In genomic region chr10:30820282-30820991, GRCh38 we compare ENCODE assay signal across 8 cellular contexts.
DNase-seq lines count a peak whose midpoint lies in the region; ATAC-seq and TF ChIP-seq lines count a peak whose summit lies in the region.

No MANE protein-coding gene starts in this region.

- no peaks in the 10 kb centered on the region for H3K79me2 ChIP-seq in hepatocyte

- H3K4me1 Mint-ChIP-seq in HFFc6 (ENCODE audit: low read depth) (peaks cover 45% of the 10 kb centered on the region), Caco-2 (ENCODE audit: low read depth, unreplicated experiment) (no peaks in the 10 kb centered on the region)
- no peaks in the 10 kb centered on the region for H3K4me1 Mint-ChIP-seq in activated naive CD4-positive, alpha-beta T cell treated with anti-CD3 and anti-CD28 coated beads, Interleukin-2, amount 10 ng/mL, durations not matched to agents 7 days and 5 days

- CTCF ChIA-PET in Caco-2 (lab: Charles Lee), result no interaction called here
- CTCF ChIA-PET in activated naive CD4-positive, alpha-beta T cell treated with anti-CD3 and anti-CD28 coated beads, Interleukin-2, amount 10 ng/mL, durations not matched to agents 7 days and 5 days (lab: Charles Lee), result interaction anchor here (0.8 kb wide), 1 partner anchor 13 kb away, joined by 4 read pairs; no protein-coding TSS in a partner anchor

- H3K27me3 ChIP-seq in hepatocyte (no peaks in the 10 kb centered on the region), Caco-2 (replicated peaks; ENCODE audit: control insufficient read depth, insufficient read depth, low read length) (no peaks in the 10 kb centered on the region)

- peak overlapping the region; percentile 42 for H3K4me2 ChIP-seq in hepatocyte

- H3K9me3 Mint-ChIP-seq in HFFc6 (no peaks in the 10 kb centered on the region), Caco-2 (ENCODE audit: unreplicated experiment) (no peaks in the 10 kb centered on the region)
- no peaks in the 10 kb centered on the region for H3K9me3 Mint-ChIP-seq in activated naive CD4-positive, alpha-beta T cell treated with anti-CD3 and anti-CD28 coated beads, Interleukin-2, amount 10 ng/mL, durations not matched to agents 7 days and 5 days

- peak overlapping the region; percentile 87 for H3K4me3 Mint-ChIP-seq in HFFc6
- H3K4me3 Mint-ChIP-seq in Caco-2 (ENCODE audit: unreplicated experiment), result no peak overlapping the region
- no peak overlapping the region for H3K4me3 Mint-ChIP-seq in activated naive CD4-positive, alpha-beta T cell treated with anti-CD3 and anti-CD28 coated beads, Interleukin-2, amount 10 ng/mL, durations not matched to agents 7 days and 5 days

- DNase-seq in HFFc6 (peak; percentile 74), cardiac fibroblast (ENCODE audit: low read depth in 2 of 2) (peak; percentile 88 to 92), hepatocyte (ENCODE audit: low spot score) (no peak), stromal cell of bone marrow (ENCODE audit: low read depth) (peak; percentile 87), Caco-2 (no peak), COR-L47 (lab: John Stamatoyannopoulos, UW) (no peak)
- no peak for DNase-seq in activated naive CD4-positive, alpha-beta T cell treated with anti-CD3 and anti-CD28 coated beads, Interleukin-2, amount 10 ng/mL, durations not matched to agents 7 days and 5 days

- H3K9me3 ChIP-seq in hepatocyte (ENCODE audit: low read depth) (no peaks in the 10 kb centered on the region), Caco-2 (no peaks in the 10 kb centered on the region)

- H4K20me1 ChIP-seq in hepatocyte (ENCODE audit: insufficient read depth, poor library complexity, severe bottlenecking), result no peaks in the 10 kb centered on the region

- BruUV-seq in Caco-2 (replicated peaks; lab: Mats Ljungman, UMichigan), result no TSS peak

- POLR2A ChIA-PET in Caco-2 (lab: Charles Lee), result no interaction called here

- no peak for TF ChIP-seq CTCF in HFFc6 (IDR thresholded peaks at IDR 0.05)
- TF ChIP-seq CTCF in cardiac fibroblast (IDR thresholded peaks at IDR 0.05; ENCODE audit: low read depth, low read length), result no peak
- TF ChIP-seq CTCF in hepatocyte (IDR thresholded peaks at IDR 0.05; ENCODE audit: poor library complexity), result no peak
- TF ChIP-seq CTCF in Caco-2 (IDR thresholded peaks at IDR 0.05; ENCODE audit: insufficient read depth in 1 of 2, low read depth in 1 of 2, low read length in 1 of 2, severe bottlenecking in 1 of 2, unreplicated experiment in 1 of 2), result no peak

- WGBS in hepatocyte (ENCODE audit: low lambda C conversion rate, missing lambda C conversion rate), result 46% methylated on average over 10 of the region's 10 CpGs

- peaks cover 2% of the 10 kb centered on the region; the same call in 1 of the 2 replicates for H3K27me3 Mint-ChIP-seq in HFFc6 (ENCODE audit: insufficient read depth)
- H3K27me3 Mint-ChIP-seq in Caco-2 (ENCODE audit: insufficient read depth, unreplicated experiment), result no peaks in the 10 kb centered on the region
- H3K27me3 Mint-ChIP-seq in activated naive CD4-positive, alpha-beta T cell treated with anti-CD3 and anti-CD28 coated beads, Interleukin-2, amount 10 ng/mL, durations not matched to agents 7 days and 5 days, result peaks cover 11% of the 10 kb centered on the region

- no peaks in the 10 kb centered on the region for H3K36me3 ChIP-seq in hepatocyte (replicated peaks; ENCODE audit: insufficient read depth, low read depth)
- no peaks in the 10 kb centered on the region for H3K36me3 ChIP-seq in Caco-2 (ENCODE audit: control insufficient read depth, insufficient read depth, low read length)

- no peaks in the 10 kb centered on the region for H3K9me2 ChIP-seq in hepatocyte (replicated peaks; ENCODE audit: insufficient read depth)

- no peak for ATAC-seq in HG02623 (IDR thresholded peaks at IDR 0.05; ENCODE audit: unreplicated experiment)

- intact Hi-C loops in Caco-2 (cut with micrococcal nuclease; ENCODE audit: unreplicated experiment), result no loop called here

- H3K27ac Mint-ChIP-seq in HFFc6 (peak overlapping the region; percentile 93), Caco-2 (ENCODE audit: unreplicated experiment) (no peak overlapping the region)
- H3K27ac Mint-ChIP-seq in activated naive CD4-positive, alpha-beta T cell treated with anti-CD3 and anti-CD28 coated beads, Interleukin-2, amount 10 ng/mL, durations not matched to agents 7 days and 5 days, result no peak overlapping the region

- H3K4me1 ChIP-seq in hepatocyte (ENCODE audit: insufficient read depth) (peaks cover 28% of the 10 kb centered on the region), Caco-2 (no peaks in the 10 kb centered on the region)

- H2AFZ ChIP-seq in hepatocyte, result no peak overlapping the region

- H3K27ac ChIP-seq in hepatocyte, result peak overlapping the region; percentile 78

- H3K4me3 ChIP-seq in cardiac fibroblast (replicated peaks in 1 of 2; ENCODE audit: low read depth in 2 of 2, low read length in 2 of 2) (no peak overlapping the region), hepatocyte (no peak overlapping the region), Caco-2 (ENCODE audit: low read depth, low read length) (no peak overlapping the region)

- H3K36me3 Mint-ChIP-seq in HFFc6 (ENCODE audit: low read depth) (no peaks in the 10 kb centered on the region), Caco-2 (ENCODE audit: insufficient read depth, unreplicated experiment) (no peaks in the 10 kb centered on the region)
- no peaks in the 10 kb centered on the region for H3K36me3 Mint-ChIP-seq in activated naive CD4-positive, alpha-beta T cell treated with anti-CD3 and anti-CD28 coated beads, Interleukin-2, amount 10 ng/mL, durations not matched to agents 7 days and 5 days

Comparison
In these comparisons a context has a peak if more than half of its experiments do, and no peak if none do; other contexts are left out.
1. DNase-seq: peak in HFFc6 (single experiment), cardiac fibroblast (2 of 2) and stromal cell of bone marrow (single experiment); none in hepatocyte (single experiment), Caco-2 (0 of 2), activated naive CD4-positive, alpha-beta T cell treated with anti-CD3 and anti-CD28 coated beads, Interleukin-2, amount 10 ng/mL, durations not matched to agents 7 days and 5 days (single experiment) and COR-L47 (single experiment).